ENCODE assay signal across 15 cellular contexts in genomic region chr4:153036931-153037330, GRCh38.
"Had no signal": no experiment of that assay in that cellular context is flagged by ENCODE, and none has a peak within 500 bp of the region (broad histone marks: within the 10 kb centered on the region; RNA-seq: fewer than 3 reads in every experiment).

No MANE protein-coding gene starts in this region.

- H3K9me3 ChIP-seq: adrenal gland, body of pancreas, neutrophil, vagina had no signal

- H3K4me1 ChIP-seq: adrenal gland, tibial artery, vagina had no signal

- DNase-seq: activated B cell treated with CpG ODN at 0.5 μM for 24 hours; activated CD4-positive, alpha-beta T cell treated with anti-CD3 and anti-CD28 coated beads, Interleukin-2, amount 10 ng/mL, durations not matched to agents 24 days and 14 days; activated naive CD4-positive, alpha-beta T cell treated with anti-CD3 and anti-CD28 coated beads for 36 hours; adrenal gland; body of pancreas; dermis blood vessel endothelial cell; hippocampal formation; naive thymus-derived CD4-positive, alpha-beta T cell; right cardiac atrium; T-helper 17 cell; tibial artery had no signal

- H3K27me3 ChIP-seq: adrenal gland, body of pancreas, neutrophil, vagina had no signal

- ATAC-seq: body of pancreas; naive thymus-derived CD4-positive, alpha-beta T cell; right cardiac atrium; stimulated activated effector memory CD8-positive, alpha-beta T cell treated with anti-CD3 and anti-CD28 coated beads, Interleukin-12 subunit alpha, Interleukin-12 subunit beta, amount 100 ng/mL, for 72 hours; T-helper 17 cell had no signal

- H3K36me3 ChIP-seq: adrenal gland, neutrophil, tibial artery, vagina had no signal

- H3K4me3 ChIP-seq: adrenal gland, body of pancreas, lung, tibial artery, vagina had no signal

- H3K27ac ChIP-seq: adrenal gland, body of pancreas, neutrophil, tibial artery, vagina had no signal
